Comparison of ENCODE assay signal across 9 cellular contexts in genomic region chr17:43406676-43407645, GRCh38. TPM values are rescaled to one million over a fixed set of nuclear protein-coding genes. Genes with fewer than 3 reads are reported as not detected.
A peak's percentile ranks its signal among the peaks of the same experiment; 100 is the strongest.
DNase-seq lines count a peak whose midpoint lies in the region; ATAC-seq, FAIRE-seq and TF ChIP-seq lines count a peak whose summit lies in the region.
"Had no signal": no experiment of that assay in that cellular context is flagged by ENCODE, and none has a peak within 500 bp of the region (broad histone marks: within the 10 kb centered on the region; RNA-seq: fewer than 3 reads in every experiment).

No MANE protein-coding gene starts in this region.

- no peak overlapping the region for H3K27ac ChIP-seq in PC-3 (ENCODE audit: low read length)
- H3K27ac ChIP-seq: psoas muscle had no signal

- H3K9me2 ChIP-seq in PC-3 (replicated peaks; ENCODE audit: low read length): no peaks in the 10 kb centered on the region

- H3K36me3 ChIP-seq in PC-3 (ENCODE audit: low read depth, low read length): no peaks in the 10 kb centered on the region

- H3K27me3 Mint-ChIP-seq in nephron (ENCODE audit: low read depth): no peaks in the 10 kb centered on the region

- peak; percentile 55 for FAIRE-seq in D721Med (lab: Jason Lieb, UNC)

- H2AFZ ChIP-seq in PC-3 (ENCODE audit: low read length): no peak overlapping the region

- no peaks in the 10 kb centered on the region for H4K20me1 ChIP-seq in PC-3 (ENCODE audit: low read length)

- no peak for ATAC-seq in PC-3
- ATAC-seq: psoas muscle had no signal

- no peak for TF ChIP-seq POLR2A in lower leg skin (IDR thresholded peaks at IDR 0.05)

- no TSS peak for BruUV-seq in PC-3 (replicated peaks; lab: Mats Ljungman, UMichigan)

- DNase-seq in D721Med (ENCODE audit: insufficient read length, low spot score) (no peak), NCI-H69 (lab: John Stamatoyannopoulos, UW) (peak; percentile 60), epithelial cell of esophagus (ENCODE audit: low read depth) (peak; percentile 45), HT-29 (ENCODE audit: low spot score) (no peak), PC-3 (no peak), lower leg skin (ENCODE audit: low spot score in 2 of 2) (no peak)
- DNase-seq in stimulated activated CD4-positive, alpha-beta T cell treated with anti-CD3 and anti-CD28 coated beads, Interleukin-12 subunit alpha, Interleukin-12 subunit beta, amount 100 ng/mL, for 4 hours: no peak
- DNase-seq: psoas muscle had no signal

- H3K9me3 Mint-ChIP-seq in nephron: no peaks in the 10 kb centered on the region

- H3K4me1 Mint-ChIP-seq in nephron: peaks cover 28% of the 10 kb centered on the region

- TF ChIP-seq CTCF in D721Med (IDR thresholded peaks at IDR 0.05; ENCODE audit: insufficient read depth, missing control alignments) (peak; percentile 27), epithelial cell of esophagus (IDR thresholded peaks at IDR 0.05; ENCODE audit: insufficient read depth, low read depth, low read length, missing control alignments) (no peak), nephron (IDR thresholded peaks at IDR 0.05; ENCODE audit: unreplicated experiment in 3 of 3) (no peak), PC-3 (conservative IDR thresholded peaks at IDR 0.05; ENCODE audit: low read depth, low read length) (no peak), lower leg skin (IDR thresholded peaks at IDR 0.05) (no peak)

- H3K9me3 ChIP-seq in PC-3 (ENCODE audit: low read length): no peaks in the 10 kb centered on the region
- H3K9me3 ChIP-seq: psoas muscle had no signal

- no peaks in the 10 kb centered on the region for H3K36me3 Mint-ChIP-seq in nephron (ENCODE audit: low read depth)

- peak overlapping the region; percentile 42 to 76 (median 45) for H3K27ac Mint-ChIP-seq in nephron

- intact Hi-C loops in PC-3 (cut with micrococcal nuclease) (no loop called here), lower leg skin (cut with DNase I; ENCODE audit: low total_unique reads) (no loop called here)

- 73 to 82% methylated on average over 10 of the region's 10 CpGs for WGBS in lower leg skin, 2 donors

- H3K27me3 ChIP-seq in PC-3 (ENCODE audit: low read length): no peaks in the 10 kb centered on the region

- peaks cover 4% of the 10 kb centered on the region; the same call in 1 of the 2 replicates for H3K4me1 ChIP-seq in PC-3 (ENCODE audit: insufficient read depth, low read length)
- H3K4me1 ChIP-seq: psoas muscle had no signal

- no peak overlapping the region for H3K4me3 Mint-ChIP-seq in nephron

- H3K9ac ChIP-seq in PC-3 (ENCODE audit: low read length): no peak overlapping the region

- no peaks in the 10 kb centered on the region for H3F3A ChIP-seq in PC-3 (ENCODE audit: low read length, unreplicated experiment)

- CTCF ChIA-PET in PC-3 (lab: Charles Lee): interaction anchor here (0.6 kb wide), 1 partner anchor 59 kb away, joined by 6 read pairs; no protein-coding TSS in a partner anchor

- H3K4me3 ChIP-seq in epithelial cell of esophagus (ENCODE audit: low read length) (no peak overlapping the region), PC-3 (ENCODE audit: low read length) (no peak overlapping the region), lower leg skin (ENCODE audit: low read depth, poor library complexity, severe bottlenecking) (no peak overlapping the region)
- H3K4me3 ChIP-seq: psoas muscle had no signal

- no peak overlapping the region for H3K4me2 ChIP-seq in PC-3 (ENCODE audit: low read length)

- H3K79me2 ChIP-seq in PC-3 (ENCODE audit: low read length): no peaks in the 10 kb centered on the region

- POLR2A ChIA-PET in PC-3 (lab: Charles Lee; ENCODE audit: unreplicated experiment): interaction anchor here (0.7 kb wide), 1 partner anchor 46 kb away, joined by 3 read pairs; no protein-coding TSS in a partner anchor

RNA-seq across cellular contexts. Expression of gene ARL4D, which starts 8.2 kb away (rescaled TPM):
- 2.6 and 2.8 TPM in 2 replicates for total RNA-seq in HT-29 (2014; rRNA removed; shearing (Covaris generic))
- total RNA-seq in PC-3 (2014; rRNA removed): 14.3 and 19.8 TPM in 2 replicates
- total RNA-seq in lower leg skin: 10 to 100 TPM; 30.3 to 50.6 (median 43.7) TPM

Comparison
In these comparisons a context has a peak if more than half of its experiments do, and no peak if none do; other contexts are left out.
1. DNase-seq: peak in NCI-H69 (single experiment) and epithelial cell of esophagus (single experiment); none in D721Med (single experiment), HT-29 (single experiment), stimulated activated CD4-positive, alpha-beta T cell treated with anti-CD3 and anti-CD28 coated beads, Interleukin-12 subunit alpha, Interleukin-12 subunit beta, amount 100 ng/mL, for 4 hours (single experiment), PC-3 (single experiment) and lower leg skin (0 of 2).